In genomic region chr6:137911675-137912158, GRCh38 we compare ENCODE assay signal across 13 cellular contexts. TPM values are rescaled to one million over a fixed set of nuclear protein-coding genes. Genes with fewer than 3 reads are reported as not detected.
DNase-seq lines count a peak whose midpoint lies in the region; ATAC-seq, FAIRE-seq and TF ChIP-seq lines count a peak whose summit lies in the region.
"Had no signal": no experiment of that assay in that cellular context is flagged by ENCODE, and none has a peak within 500 bp of the region (broad histone marks: within the 10 kb centered on the region; RNA-seq: fewer than 3 reads in every experiment).

No MANE protein-coding gene starts in this region.

- no peaks in the 10 kb centered on the region for H3K36me3 ChIP-seq in lower lobe of right lung
- H3K36me3 ChIP-seq: adrenal gland had no signal

- ATAC-seq in GM18520 (IDR thresholded peaks at IDR 0.05; ENCODE audit: unreplicated experiment) (peak; percentile 32), GM21619 (IDR thresholded peaks at IDR 0.05; ENCODE audit: unreplicated experiment) (peak; percentile 42), HG03520 (IDR thresholded peaks at IDR 0.05; ENCODE audit: unreplicated experiment) (peak; percentile 43), right cardiac atrium (no peak), lower lobe of right lung (no peak)

- H3K4me1 ChIP-seq in right cardiac atrium (ENCODE audit: control insufficient read depth, insufficient read depth, low read length) (no peaks in the 10 kb centered on the region), lower lobe of right lung (peaks cover 4% of the 10 kb centered on the region)
- H3K4me1 ChIP-seq: adrenal gland had no signal

- no peaks in the 10 kb centered on the region for H3K27me3 Mint-ChIP-seq in neural crest cell (ENCODE audit: low read depth)
- H3K27me3 Mint-ChIP-seq: activated CD4-positive, alpha-beta memory T cell treated with anti-CD3 and anti-CD28 coated beads, Interleukin-2, amount 10 ng/mL, durations not matched to agents 7 days and 5 days had no signal

- no peak for FAIRE-seq in HTR-8/SVneo (lab: Jason Lieb, UNC)
- FAIRE-seq: endometrium had no signal

- H3K4me3 Mint-ChIP-seq in neural crest cell = no peak overlapping the region
- H3K4me3 Mint-ChIP-seq: activated CD4-positive, alpha-beta memory T cell treated with anti-CD3 and anti-CD28 coated beads, Interleukin-2, amount 10 ng/mL, durations not matched to agents 7 days and 5 days had no signal

- peaks cover 4% of the 10 kb centered on the region for H3K36me3 Mint-ChIP-seq in neural crest cell (ENCODE audit: low read depth)

- H3K9me3 Mint-ChIP-seq in neural crest cell = peaks cover 11% of the 10 kb centered on the region

- WGBS in right cardiac atrium = 69% methylated on average over 10 of the region's 10 CpGs

- DNase-seq in neural crest cell (ENCODE audit: low read depth, low spot score) (no peak), HTR-8/SVneo (ENCODE audit: insufficient read length, low spot score) (no peak), right cardiac atrium (no peak), lower lobe of right lung (no peak), substantia nigra (lab: John Stamatoyannopoulos, UW) (no peak)
- DNase-seq: activated CD4-positive, alpha-beta memory T cell treated with anti-CD3 and anti-CD28 coated beads, Interleukin-2, amount 10 ng/mL, durations not matched to agents 7 days and 5 days; adrenal gland; DMS 273 treated with DMSO at 0.1 percent for 48 hours; hypothalamus had no signal

- H3K27ac Mint-ChIP-seq in neural crest cell (ENCODE audit: unreplicated experiment) = peak overlapping the region; percentile 68
- H3K27ac Mint-ChIP-seq: activated CD4-positive, alpha-beta memory T cell treated with anti-CD3 and anti-CD28 coated beads, Interleukin-2, amount 10 ng/mL, durations not matched to agents 7 days and 5 days had no signal

- no peak overlapping the region for H3K27ac ChIP-seq in right cardiac atrium (ENCODE audit: low read length)
- no peak overlapping the region for H3K27ac ChIP-seq in lower lobe of right lung
- no peak overlapping the region for H3K27ac ChIP-seq in substantia nigra (ENCODE audit: low read depth, low read length, poor library complexity, severe bottlenecking)
- H3K27ac ChIP-seq: adrenal gland had no signal

- H3K27me3 ChIP-seq in right cardiac atrium (ENCODE audit: control insufficient read depth, insufficient read depth) = no peaks in the 10 kb centered on the region
- no peaks in the 10 kb centered on the region for H3K27me3 ChIP-seq in lower lobe of right lung (ENCODE audit: low read depth)
- H3K27me3 ChIP-seq: adrenal gland had no signal

- TF ChIP-seq CTCF in neural crest cell (conservative IDR thresholded peaks at IDR 0.05) (no peak), lower lobe of right lung (IDR thresholded peaks at IDR 0.05) (no peak)

- peaks cover 12% of the 10 kb centered on the region for H3K4me1 Mint-ChIP-seq in neural crest cell

- H3K4me3 ChIP-seq in right cardiac atrium (ENCODE audit: low read length) (no peak overlapping the region), lower lobe of right lung (no peak overlapping the region)
- H3K4me3 ChIP-seq: adrenal gland had no signal

- H3K9me3 ChIP-seq in right cardiac atrium (ENCODE audit: control insufficient read depth, low read length) (no peaks in the 10 kb centered on the region), lower lobe of right lung (peaks cover 8% of the 10 kb centered on the region)
- H3K9me3 ChIP-seq: adrenal gland had no signal

- intact Hi-C loops in right cardiac atrium (cut with DNase I) = no loop called here
- intact Hi-C loops in lower lobe of right lung (cut with DNase I) = no loop called here

RNA-seq across cellular contexts. Expression of gene TNFAIP3, which starts 44.7 kb away (rescaled TPM):
- 2.9 TPM in 2 replicates for total RNA-seq in neural crest cell
- 10 to 100 TPM in 3 of 4 donors, 1 to 10 TPM in 1; 7.6 to 11.4 (median 10.7) TPM for total RNA-seq in right cardiac atrium
- polyA plus RNA-seq in right cardiac atrium = 6.0 TPM
- total RNA-seq in lower lobe of right lung = 44.6 TPM

Comparison
In these comparisons a context has a peak if more than half of its experiments do, and no peak if none do; other contexts are left out.
1. ATAC-seq: peak in GM18520 (single experiment), GM21619 (single experiment) and HG03520 (single experiment); none in right cardiac atrium (0 of 2) and lower lobe of right lung (0 of 2).